In the genomic region with DNA sequence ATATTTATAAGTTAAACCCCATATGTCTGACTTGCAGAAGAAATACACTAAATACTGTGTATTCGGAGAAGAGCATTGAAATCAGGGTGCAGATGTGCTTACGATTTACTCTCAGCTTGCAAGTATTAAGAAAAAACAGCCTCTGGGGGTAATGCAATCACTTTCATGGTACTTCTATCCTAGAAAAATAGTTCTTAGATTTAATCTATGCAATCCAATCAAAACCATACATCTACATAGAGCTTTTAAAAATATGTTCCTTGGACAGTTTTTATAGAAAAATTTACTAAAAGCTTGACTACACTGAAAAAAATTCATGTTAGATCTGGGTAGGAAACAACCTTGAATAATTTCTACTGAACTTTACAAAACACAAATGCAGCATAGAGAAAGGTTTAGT, we compare ENCODE assay signal across 1 cellular context.
TF ChIP-seq lines count a peak whose summit lies in the region.

No MANE protein-coding gene starts in this region.

TF ChIP-seq in SK-N-SH, 30 proteins besides CTCF, POLR2A, EP300 and RAD21 (continued from another document):
- TF ChIP-seq REST (IDR thresholded peaks at IDR 0.05; ENCODE audit: low read depth, low read length) (no peak), RFX5 (IDR thresholded peaks at IDR 0.05; ENCODE audit: low read length) (no peak), GATA2 (CRISPR knock-in tag; IDR thresholded peaks at IDR 0.05) (no peak), TEAD4 (IDR thresholded peaks at IDR 0.05; ENCODE audit: borderline replicate concordance, insufficient read depth) (no peak), JUND (IDR thresholded peaks at IDR 0.05) (no peak)
- TF ChIP-seq, protein P1, sequence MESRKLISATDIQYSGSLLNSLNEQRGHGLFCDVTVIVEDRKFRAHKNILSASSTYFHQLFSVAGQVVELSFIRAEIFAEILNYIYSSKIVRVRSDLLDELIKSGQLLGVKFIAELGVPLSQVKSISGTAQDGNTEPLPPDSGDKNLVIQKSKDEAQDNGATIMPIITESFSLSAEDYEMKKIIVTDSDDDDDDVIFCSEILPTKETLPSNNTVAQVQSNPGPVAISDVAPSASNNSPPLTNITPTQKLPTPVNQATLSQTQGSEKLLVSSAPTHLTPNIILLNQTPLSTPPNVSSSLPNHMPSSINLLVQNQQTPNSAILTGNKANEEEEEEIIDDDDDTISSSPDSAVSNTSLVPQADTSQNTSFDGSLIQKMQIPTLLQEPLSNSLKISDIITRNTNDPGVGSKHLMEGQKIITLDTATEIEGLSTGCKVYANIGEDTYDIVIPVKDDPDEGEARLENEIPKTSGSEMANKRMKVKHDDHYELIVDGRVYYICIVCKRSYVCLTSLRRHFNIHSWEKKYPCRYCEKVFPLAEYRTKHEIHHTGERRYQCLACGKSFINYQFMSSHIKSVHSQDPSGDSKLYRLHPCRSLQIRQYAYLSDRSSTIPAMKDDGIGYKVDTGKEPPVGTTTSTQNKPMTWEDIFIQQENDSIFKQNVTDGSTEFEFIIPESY (IDR thresholded peaks at IDR 0.05; ENCODE audit: borderline replicate concordance, low read depth): no peak
